In the genomic region with DNA sequence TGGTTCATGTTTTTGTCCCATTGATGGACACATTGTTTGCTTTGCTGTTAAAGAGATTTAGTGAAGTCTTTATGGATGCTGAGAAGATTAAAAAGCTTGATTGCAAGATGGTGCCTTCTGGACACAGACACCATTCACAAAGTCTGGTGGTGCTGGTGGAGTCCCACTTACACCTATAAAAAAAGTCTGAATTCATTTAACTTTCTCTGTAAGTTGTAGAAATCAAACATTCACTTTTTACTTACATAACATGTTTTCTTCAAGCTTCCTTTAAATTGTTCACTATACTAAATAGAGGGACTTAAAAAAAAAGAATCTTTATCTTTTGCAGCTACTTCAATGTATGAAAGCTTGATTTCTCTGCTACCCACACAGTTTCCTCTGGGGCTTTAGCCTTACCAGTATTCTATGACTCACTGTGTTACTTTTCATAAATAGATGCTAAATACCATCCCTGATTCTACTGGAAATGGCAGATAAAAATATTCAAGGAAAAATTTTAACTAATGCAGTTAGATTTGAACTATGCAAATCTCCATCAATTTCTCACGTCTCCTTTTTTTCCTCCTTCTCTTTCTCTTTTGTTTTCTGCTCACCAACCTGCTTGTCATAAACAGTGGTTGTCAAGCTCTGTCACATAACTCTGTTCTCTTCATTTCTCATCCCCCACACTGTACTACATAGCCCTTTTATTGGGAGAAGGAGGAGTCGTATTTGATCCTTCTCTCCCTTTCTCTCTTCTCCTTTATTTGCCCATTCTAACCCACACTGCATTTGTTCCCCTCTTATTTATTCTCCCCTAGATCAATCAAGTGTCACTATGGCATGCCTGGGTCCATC, we compare ENCODE assay signal across 10 cellular contexts.
DNase-seq lines count a peak whose midpoint lies in the region; ATAC-seq and TF ChIP-seq lines count a peak whose summit lies in the region.
"Had no signal": no experiment of that assay in that cellular context is flagged by ENCODE, and none has a peak within 500 bp of the region (broad histone marks: within the 10 kb centered on the region; RNA-seq: fewer than 3 reads in every experiment).

No MANE protein-coding gene starts in this region.

- H3K9me3 Mint-ChIP-seq in activated naive CD4-positive, alpha-beta T cell treated with anti-CD3 and anti-CD28 coated beads for 36 hours, result no peaks in the 10 kb centered on the region

- H3K4me1 ChIP-seq in tibial artery (peaks cover 0 to 77% (median 43%) of the 10 kb centered on the region in 4 donors), Peyer's patch (peaks cover 0 to 14% (median 4%) of the 10 kb centered on the region in 4 donors)

- DNase-seq in activated naive CD4-positive, alpha-beta T cell treated with anti-CD3 and anti-CD28 coated beads for 36 hours, result no peak
- no peak for DNase-seq in activated naive CD4-positive, alpha-beta T cell (lab: John Stamatoyannopoulos, UW)
- DNase-seq in coronary artery (ENCODE audit: low spot score) (no peak), tibial artery (no peak), SIG-M5 (lab: John Stamatoyannopoulos, UW) (no peak), HPDE6-E6E7 (ENCODE audit: extremely low spot score) (no peak), Peyer's patch (no peak)
- DNase-seq: NCI-H510A treated with DMSO at 0.1 percent for 48 hours had no signal

- peak overlapping the region; percentile 92 for H3K27ac Mint-ChIP-seq in activated naive CD4-positive, alpha-beta T cell treated with anti-CD3 and anti-CD28 coated beads for 36 hours

- TF ChIP-seq POLR2A in Peyer's patch (IDR thresholded peaks at IDR 0.05), result no peak

- intact Hi-C loops in activated naive CD4-positive, alpha-beta T cell treated with anti-CD3 and anti-CD28 coated beads for 36 hours (cut with micrococcal nuclease), result loop anchor here (1.0 to 10.0 kb wide), 14 partner anchors 11 to 1075 kb away; a partner anchor contains a TSS
- intact Hi-C loops in tibial artery (cut with DNase I; ENCODE audit: low total_unique reads), result loop anchor here (5.0 to 10.0 kb wide), 2 partner anchors 53 to 335 kb away; no protein-coding TSS in a partner anchor

- H3K9me3 ChIP-seq in tibial artery (no peaks in the 10 kb centered on the region), Peyer's patch (no peaks in the 10 kb centered on the region)

- H3K27ac ChIP-seq in coronary artery (peak overlapping the region; percentile 50 to 73), tibial artery (peak overlapping the region; percentile 55 to 81), Peyer's patch (peak overlapping the region in 2 of 4 donors; percentile 61 to 74)
- H3K27ac ChIP-seq: C4-2B had no signal

- H3K4me3 ChIP-seq in coronary artery (no peak overlapping the region), tibial artery (no peak overlapping the region), Peyer's patch (no peak overlapping the region)

- CTCF ChIA-PET in activated naive CD4-positive, alpha-beta T cell treated with anti-CD3 and anti-CD28 coated beads for 36 hours (lab: Charles Lee), result interaction anchor here (0.8 to 1.4 kb wide), 4 partner anchors 16 to 192 kb away, joined by 3 to 4 read pairs (median 3); no protein-coding TSS in a partner anchor

- H3K36me3 ChIP-seq in tibial artery (no peaks in the 10 kb centered on the region), Peyer's patch (no peaks in the 10 kb centered on the region)

- no peaks in the 10 kb centered on the region for H3K27me3 Mint-ChIP-seq in activated naive CD4-positive, alpha-beta T cell treated with anti-CD3 and anti-CD28 coated beads for 36 hours (ENCODE audit: low read depth)

- peak overlapping the region; percentile 65 for H3K4me3 Mint-ChIP-seq in activated naive CD4-positive, alpha-beta T cell treated with anti-CD3 and anti-CD28 coated beads for 36 hours

- H3K27me3 ChIP-seq in tibial artery (no peaks in the 10 kb centered on the region), Peyer's patch (no peaks in the 10 kb centered on the region)

- peaks cover 53% of the 10 kb centered on the region for H3K4me1 Mint-ChIP-seq in activated naive CD4-positive, alpha-beta T cell treated with anti-CD3 and anti-CD28 coated beads for 36 hours (ENCODE audit: low read depth)

- TF ChIP-seq CTCF in coronary artery (IDR thresholded peaks at IDR 0.05), result no peak
- TF ChIP-seq CTCF in tibial artery (IDR thresholded peaks at IDR 0.05), result no peak
- no peak for TF ChIP-seq CTCF in Peyer's patch (IDR thresholded peaks at IDR 0.05)

- peak; percentile 28 for ATAC-seq in HG03558 (IDR thresholded peaks at IDR 0.05; ENCODE audit: extremely low read depth, unreplicated experiment)

- peaks cover 1% of the 10 kb centered on the region for H3K36me3 Mint-ChIP-seq in activated naive CD4-positive, alpha-beta T cell treated with anti-CD3 and anti-CD28 coated beads for 36 hours (ENCODE audit: low read depth)
